In genomic region chr22:43262990-43263644, GRCh38 we compare ENCODE assay signal across 8 cellular contexts.
DNase-seq lines count a peak whose midpoint lies in the region; ATAC-seq and TF ChIP-seq lines count a peak whose summit lies in the region.

No MANE protein-coding gene starts in this region.

- DNase-seq in activated CD4-positive, CD25-positive, alpha-beta regulatory T cell (lab: John Stamatoyannopoulos, UW), result no peak
- DNase-seq in activated CD4-positive, alpha-beta T cell treated with anti-CD3 and anti-CD28 coated beads, Interleukin-2, amount 50 U/mL, for 1 hour, result peak; percentile 27
- DNase-seq in fibroblast of villous mesenchyme (ENCODE audit: low read depth) (peak; percentile 43), NCI-H82 (lab: John Stamatoyannopoulos, UW) (no peak)
- DNase-seq in stimulated activated naive CD4-positive, alpha-beta T cell treated with Interleukin-2 at 50 U/mL for 16 hours (lab: John Stamatoyannopoulos, UW), result peak; percentile 18

- no peak overlapping the region for H3K4me3 ChIP-seq in fibroblast of villous mesenchyme (ENCODE audit: low read depth, low read length)

- peak; percentile 27 to 35 for ATAC-seq in activated CD4-positive, CD25-positive, alpha-beta regulatory T cell treated with anti-CD3 and anti-CD28 coated beads, Interleukin-2, amount 50 U/mL, for 24 hours
- no peak for ATAC-seq in GM19324 (IDR thresholded peaks at IDR 0.05; ENCODE audit: low FRiP score, unreplicated experiment)
- ATAC-seq in GM18498 (IDR thresholded peaks at IDR 0.05; ENCODE audit: unreplicated experiment), result no peak

- TF ChIP-seq CTCF in fibroblast of villous mesenchyme (IDR thresholded peaks at IDR 0.05; ENCODE audit: insufficient read depth, low read depth, low read length), result no peak

Comparison
In these comparisons a context has a peak if more than half of its experiments do, and no peak if none do; other contexts are left out.
1. ATAC-seq: peak in activated CD4-positive, CD25-positive, alpha-beta regulatory T cell treated with anti-CD3 and anti-CD28 coated beads, Interleukin-2, amount 50 U/mL, for 24 hours (2 of 2); none in GM19324 (single experiment) and GM18498 (single experiment).
2. DNase-seq: peak in activated CD4-positive, alpha-beta T cell treated with anti-CD3 and anti-CD28 coated beads, Interleukin-2, amount 50 U/mL, for 1 hour (single experiment), fibroblast of villous mesenchyme (single experiment) and stimulated activated naive CD4-positive, alpha-beta T cell treated with Interleukin-2 at 50 U/mL for 16 hours (single experiment); none in activated CD4-positive, CD25-positive, alpha-beta regulatory T cell (0 of 4) and NCI-H82 (single experiment).